ENCODE assay signal across 1 cellular context in the genomic region with DNA sequence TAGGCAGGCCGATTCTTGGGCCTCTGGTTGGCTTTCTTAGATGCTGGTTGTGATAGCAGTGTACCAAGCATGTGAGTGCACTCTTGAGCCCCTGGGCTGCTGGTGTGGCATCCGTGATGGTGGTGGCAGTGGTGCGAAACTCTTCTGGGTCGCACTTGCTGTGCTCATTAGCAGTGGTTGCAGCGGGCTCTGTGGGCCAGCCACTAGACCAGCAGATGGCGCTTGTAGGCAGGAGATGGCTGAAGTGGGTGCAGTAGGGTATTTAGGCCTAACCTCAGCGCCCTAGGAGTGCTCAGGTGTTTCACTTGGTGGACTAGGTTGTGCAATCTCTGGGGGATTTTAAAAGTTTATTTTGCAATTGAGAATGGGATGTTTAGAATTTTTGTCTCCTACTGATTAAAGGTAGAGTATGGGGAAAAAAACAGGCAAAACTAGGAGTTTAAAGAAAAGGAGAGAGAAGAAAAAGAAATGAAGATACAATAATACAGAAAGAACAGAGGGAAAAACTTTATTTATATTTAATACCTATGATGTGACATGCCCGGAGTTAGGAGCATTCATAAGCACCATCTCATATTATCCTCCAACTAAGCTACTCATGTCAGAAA.
TF ChIP-seq lines count a peak whose summit lies in the region.

No MANE protein-coding gene starts in this region.

TF ChIP-seq in liver, 16 proteins besides CTCF, POLR2A, EP300 and RAD21 (continued from another document):
- TF ChIP-seq, protein P1, sequence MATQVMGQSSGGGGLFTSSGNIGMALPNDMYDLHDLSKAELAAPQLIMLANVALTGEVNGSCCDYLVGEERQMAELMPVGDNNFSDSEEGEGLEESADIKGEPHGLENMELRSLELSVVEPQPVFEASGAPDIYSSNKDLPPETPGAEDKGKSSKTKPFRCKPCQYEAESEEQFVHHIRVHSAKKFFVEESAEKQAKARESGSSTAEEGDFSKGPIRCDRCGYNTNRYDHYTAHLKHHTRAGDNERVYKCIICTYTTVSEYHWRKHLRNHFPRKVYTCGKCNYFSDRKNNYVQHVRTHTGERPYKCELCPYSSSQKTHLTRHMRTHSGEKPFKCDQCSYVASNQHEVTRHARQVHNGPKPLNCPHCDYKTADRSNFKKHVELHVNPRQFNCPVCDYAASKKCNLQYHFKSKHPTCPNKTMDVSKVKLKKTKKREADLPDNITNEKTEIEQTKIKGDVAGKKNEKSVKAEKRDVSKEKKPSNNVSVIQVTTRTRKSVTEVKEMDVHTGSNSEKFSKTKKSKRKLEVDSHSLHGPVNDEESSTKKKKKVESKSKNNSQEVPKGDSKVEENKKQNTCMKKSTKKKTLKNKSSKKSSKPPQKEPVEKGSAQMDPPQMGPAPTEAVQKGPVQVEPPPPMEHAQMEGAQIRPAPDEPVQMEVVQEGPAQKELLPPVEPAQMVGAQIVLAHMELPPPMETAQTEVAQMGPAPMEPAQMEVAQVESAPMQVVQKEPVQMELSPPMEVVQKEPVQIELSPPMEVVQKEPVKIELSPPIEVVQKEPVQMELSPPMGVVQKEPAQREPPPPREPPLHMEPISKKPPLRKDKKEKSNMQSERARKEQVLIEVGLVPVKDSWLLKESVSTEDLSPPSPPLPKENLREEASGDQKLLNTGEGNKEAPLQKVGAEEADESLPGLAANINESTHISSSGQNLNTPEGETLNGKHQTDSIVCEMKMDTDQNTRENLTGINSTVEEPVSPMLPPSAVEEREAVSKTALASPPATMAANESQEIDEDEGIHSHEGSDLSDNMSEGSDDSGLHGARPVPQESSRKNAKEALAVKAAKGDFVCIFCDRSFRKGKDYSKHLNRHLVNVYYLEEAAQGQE (IDR thresholded peaks at IDR 0.05), result no peak
- TF ChIP-seq NR2F2 (IDR thresholded peaks at IDR 0.05) (no peak), HNF4G (IDR thresholded peaks at IDR 0.05) (no peak), FOXA2 (IDR thresholded peaks at IDR 0.05) (no peak), JUND (IDR thresholded peaks at IDR 0.05) (no peak)
